7 cellular contexts compared by ENCODE assay signal in the genomic region with DNA sequence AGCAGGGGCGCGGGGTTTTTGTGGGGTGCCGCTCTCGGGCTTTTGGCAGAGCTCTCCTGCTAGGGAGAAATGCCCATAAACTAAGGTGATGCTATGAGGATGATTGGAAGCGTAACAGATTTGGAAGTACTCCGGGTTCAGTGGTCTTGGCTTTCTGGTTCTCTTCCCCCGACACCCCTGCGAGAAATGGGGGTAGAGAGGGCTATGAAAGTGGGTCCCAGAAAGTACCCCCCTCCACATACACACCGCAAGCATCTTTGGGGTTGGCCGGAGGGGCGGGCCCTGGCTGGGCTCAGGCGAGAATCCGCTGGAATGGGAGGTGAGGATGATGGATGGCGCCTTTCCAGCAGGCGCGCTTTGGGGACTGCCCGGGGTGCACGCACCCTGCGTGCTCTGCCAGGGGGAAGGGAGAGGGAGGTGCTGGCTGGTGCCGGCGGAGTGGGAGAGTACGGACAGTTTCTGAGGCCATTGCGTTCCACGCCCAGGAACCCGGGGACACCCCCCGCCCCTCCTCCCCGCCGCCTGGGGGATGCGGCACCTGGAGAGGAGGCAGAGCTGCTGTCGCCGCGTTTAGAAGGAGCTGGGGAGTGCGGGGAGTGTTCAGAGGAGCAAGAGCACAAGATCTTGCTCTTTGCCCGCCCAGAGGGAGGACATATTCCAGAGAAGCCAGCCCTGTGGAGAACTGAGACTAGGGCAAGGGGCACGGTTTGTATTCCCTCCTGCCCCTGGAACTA.
DNase-seq lines count a peak whose midpoint lies in the region; ATAC-seq lines count a peak whose summit lies in the region.

No MANE protein-coding gene starts in this region.

- H3K36me3 ChIP-seq in HUES48 (ENCODE audit: control insufficient read depth, insufficient read depth, low read length): no peaks in the 10 kb centered on the region

- H3K27ac ChIP-seq in HUES48 (ENCODE audit: low read depth, low read length): no peak overlapping the region

- no peak overlapping the region; the same call in 1 of the 2 replicates for H3K9ac ChIP-seq in HUES48 (ENCODE audit: low read depth, low read length)

- H3K4me1 ChIP-seq in HUES48 (ENCODE audit: control insufficient read depth, insufficient read depth, low read length): peaks cover 36% of the 10 kb centered on the region

- no peaks in the 10 kb centered on the region for H3K9me3 ChIP-seq in HUES48 (ENCODE audit: control insufficient read depth, insufficient read depth, low read length)

- peaks cover 40% of the 10 kb centered on the region for H3K27me3 ChIP-seq in HUES48 (ENCODE audit: control insufficient read depth, insufficient read depth, low read length)

- DNase-seq in activated T-cell treated with anti-CD3 and anti-CD28 coated beads, Interleukin-2, amount 50 U/mL, for 1 hour: peak; percentile 19
- peak; percentile 44 for DNase-seq in globus pallidus (ENCODE audit: low spot score)
- peak in 36 of 56 donors; percentile 5 to 70 (median 27) for DNase-seq in nucleus accumbens (lab: John Stamatoyannopoulos, UW)
- DNase-seq in NOMO-1 treated with dmso at 0.1 percent for 144 hours (lab: John Stamatoyannopoulos, UW; ENCODE audit: unreplicated experiment): no peak

- ATAC-seq in GM18867 (IDR thresholded peaks at IDR 0.05; ENCODE audit: unreplicated experiment) (no peak), HG03469 (IDR thresholded peaks at IDR 0.05; ENCODE audit: unreplicated experiment) (no peak)

- H3K4me3 ChIP-seq in HUES48 (ENCODE audit: low read depth, low read length): peak overlapping the region; percentile 81
